ENCODE assay signal across 1 cellular context in genomic region chr1:63189677-63190076, GRCh38.
TF ChIP-seq lines count a peak whose summit lies in the region.

No MANE protein-coding gene starts in this region.

TF ChIP-seq in HepG2, 621 proteins besides CTCF, POLR2A, EP300 and RAD21 (continued from another document):
- TF ChIP-seq ZNF512B (CRISPR knock-in tag; IDR thresholded peaks at IDR 0.05; ENCODE audit: borderline replicate concordance): no peak
- TF ChIP-seq MZF1 (CRISPR knock-in tag; IDR thresholded peaks at IDR 0.05; ENCODE audit: borderline replicate concordance): no peak
- no peak for TF ChIP-seq RELA (CRISPR knock-in tag; IDR thresholded peaks at IDR 0.05)
- no peak for TF ChIP-seq FOSL1 (CRISPR knock-in tag; IDR thresholded peaks at IDR 0.05; ENCODE audit: borderline replicate concordance)
